ENCODE assay signal across 20 cellular contexts in genomic region chr16:25081702-25082101, GRCh38.
"Had no signal": no experiment of that assay in that cellular context is flagged by ENCODE, and none has a peak within 500 bp of the region (broad histone marks: within the 10 kb centered on the region; RNA-seq: fewer than 3 reads in every experiment).

No MANE protein-coding gene starts in this region.

- H3K27ac Mint-ChIP-seq: mesothelial cell of epicardium; naive B cell; natural killer cell; nephron progenitor cell; progenitor cell of endocrine pancreas; stimulated activated effector memory CD8-positive, alpha-beta T cell treated with anti-CD3 and anti-CD28 coated beads, Interleukin-12 subunit alpha, Interleukin-12 subunit beta, amount 100 ng/mL, for 72 hours; stimulated activated naive CD8-positive, alpha-beta T cell treated with anti-CD3 and anti-CD28 coated beads, Interleukin-15, Interleukin-2, amounts not matched to agents 100 ng/mL and 50 ng/mL, for 24 hours had no signal

- H3K9me3 Mint-ChIP-seq: natural killer cell; stimulated activated effector memory CD8-positive, alpha-beta T cell treated with anti-CD3 and anti-CD28 coated beads, Interleukin-12 subunit alpha, Interleukin-12 subunit beta, amount 100 ng/mL, for 72 hours; stimulated activated naive CD8-positive, alpha-beta T cell treated with anti-CD3 and anti-CD28 coated beads, Interleukin-15, Interleukin-2, amounts not matched to agents 100 ng/mL and 50 ng/mL, for 24 hours had no signal

- H3K4me1 Mint-ChIP-seq: mesothelial cell of epicardium; natural killer cell; stimulated activated effector memory CD8-positive, alpha-beta T cell treated with anti-CD3 and anti-CD28 coated beads, Interleukin-12 subunit alpha, Interleukin-12 subunit beta, amount 100 ng/mL, for 72 hours had no signal

- H3K27me3 Mint-ChIP-seq: naive B cell; stimulated activated naive CD8-positive, alpha-beta T cell treated with anti-CD3 and anti-CD28 coated beads, Interleukin-15, Interleukin-2, amounts not matched to agents 100 ng/mL and 50 ng/mL, for 24 hours had no signal

- ATAC-seq: natural killer cell; right lobe of liver; stimulated activated effector memory CD8-positive, alpha-beta T cell treated with anti-CD3 and anti-CD28 coated beads, Interleukin-12 subunit alpha, Interleukin-12 subunit beta, amount 100 ng/mL, for 72 hours; upper lobe of right lung had no signal

- H3K36me3 Mint-ChIP-seq: mesothelial cell of epicardium; naive B cell; natural killer cell; stimulated activated effector memory CD8-positive, alpha-beta T cell treated with anti-CD3 and anti-CD28 coated beads, Interleukin-12 subunit alpha, Interleukin-12 subunit beta, amount 100 ng/mL, for 72 hours had no signal

- FAIRE-seq: urothelium cell line had no signal

- H3K4me3 Mint-ChIP-seq: mesothelial cell of epicardium; naive B cell; natural killer cell; nephron progenitor cell; stimulated activated effector memory CD8-positive, alpha-beta T cell treated with anti-CD3 and anti-CD28 coated beads, Interleukin-12 subunit alpha, Interleukin-12 subunit beta, amount 100 ng/mL, for 72 hours; stimulated activated naive CD8-positive, alpha-beta T cell treated with anti-CD3 and anti-CD28 coated beads, Interleukin-15, Interleukin-2, amounts not matched to agents 100 ng/mL and 50 ng/mL, for 24 hours had no signal

- DNase-seq: islet precursor cell; left ventricle myocardium inferior; mesendoderm; naive B cell; natural killer cell; nephron progenitor cell; ovary; right lobe of liver; stimulated activated CD4-positive, alpha-beta T cell treated with anti-CD3 and anti-CD28 coated beads, Interleukin-12 subunit alpha, Interleukin-12 subunit beta, amount 100 ng/mL, for 4 hours; stimulated activated CD4-positive, alpha-beta T cell treated with anti-CD3 and anti-CD28 coated beads, Interleukin-15, amount 100 ng/mL, for 24 hours; stimulated activated CD4-positive, alpha-beta T cell treated with anti-CD3 and anti-CD28 coated beads, Interleukin-4, amount 100 ng/mL, for 24 hours; stimulated activated naive CD4-positive, alpha-beta T cell; tibial artery; trophoblast cell; upper lobe of right lung had no signal
